In the genomic region with DNA sequence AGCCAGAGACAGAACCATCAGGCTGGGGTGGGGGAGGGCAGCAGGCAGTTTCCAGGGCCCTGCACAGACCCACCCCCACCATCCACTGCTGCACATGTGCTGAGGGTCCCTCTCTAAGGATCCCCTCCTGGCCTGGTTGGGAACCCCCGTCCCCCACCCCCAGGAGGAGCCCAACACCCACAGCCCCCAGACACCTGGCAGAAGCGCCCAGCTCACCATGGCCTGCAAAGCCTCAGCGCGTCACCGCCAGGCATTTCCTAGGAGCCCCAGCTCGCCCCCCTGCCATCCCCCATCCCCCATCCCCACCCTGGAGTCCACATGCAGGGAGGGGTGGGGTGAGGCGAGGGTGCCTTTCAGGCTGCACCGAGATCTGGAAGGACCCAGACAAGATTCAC, we compare ENCODE assay signal across 21 cellular contexts. TPM values are rescaled to one million over a fixed set of nuclear protein-coding genes. Genes with fewer than 3 reads are reported as not detected.
DNase-seq lines count a peak whose midpoint lies in the region; ATAC-seq and TF ChIP-seq lines count a peak whose summit lies in the region.
"Had no signal": no experiment of that assay in that cellular context is flagged by ENCODE, and none has a peak within 500 bp of the region (broad histone marks: within the 10 kb centered on the region; RNA-seq: fewer than 3 reads in every experiment).

No MANE protein-coding gene starts in this region.

- ATAC-seq in stimulated activated effector memory CD8-positive, alpha-beta T cell treated with anti-CD3 and anti-CD28 coated beads, Interleukin-12 subunit alpha, Interleukin-12 subunit beta, amount 100 ng/mL, for 72 hours, result no peak
- no peak for ATAC-seq in HG02588 (IDR thresholded peaks at IDR 0.05; ENCODE audit: unreplicated experiment)
- ATAC-seq: K562, left lobe of liver, psoas muscle had no signal

- no peaks in the 10 kb centered on the region for H3K9me3 Mint-ChIP-seq in activated naive CD4-positive, alpha-beta T cell treated with anti-CD3 and anti-CD28 coated beads for 36 hours
- H3K9me3 Mint-ChIP-seq in activated naive CD4-positive, alpha-beta T cell treated with anti-CD3 and anti-CD28 coated beads, Interleukin-2, amount 10 ng/mL, durations not matched to agents 7 days and 5 days, result no peaks in the 10 kb centered on the region
- no peaks in the 10 kb centered on the region for H3K9me3 Mint-ChIP-seq in endothelial cell (ENCODE audit: unreplicated experiment)
- H3K9me3 Mint-ChIP-seq in stimulated activated effector memory CD8-positive, alpha-beta T cell treated with anti-CD3 and anti-CD28 coated beads, Interleukin-12 subunit alpha, Interleukin-12 subunit beta, amount 100 ng/mL, for 72 hours, result no peaks in the 10 kb centered on the region
- H3K9me3 Mint-ChIP-seq: nephron; T-helper 1 cell treated with Interleukin-12 subunit alpha and Interleukin-12 subunit beta and Interleukin-4 antibody, amounts not matched to agents 30 μg/mL and 1 μg/mL, for 36 hours had no signal

- peak; percentile 3 for DNase-seq in activated naive CD4-positive, alpha-beta T cell treated with anti-CD3 and anti-CD28 coated beads for 36 hours
- no peak for DNase-seq in activated naive CD4-positive, alpha-beta T cell treated with anti-CD3 and anti-CD28 coated beads, Interleukin-2, amount 10 ng/mL, durations not matched to agents 7 days and 5 days
- DNase-seq in HuH-7.5 (ENCODE audit: low spot score) (peak; percentile 13), endothelial cell (ENCODE audit: low spot score) (peak; percentile 2), SKM-1 (lab: John Stamatoyannopoulos, UW; ENCODE audit: unreplicated experiment) (no peak), COR-L47 (lab: John Stamatoyannopoulos, UW) (no peak)
- DNase-seq in stimulated activated effector memory CD8-positive, alpha-beta T cell treated with anti-CD3 and anti-CD28 coated beads, Interleukin-12 subunit alpha, Interleukin-12 subunit beta, amount 100 ng/mL, for 72 hours (ENCODE audit: low spot score in 2 of 2), result no peak
- DNase-seq: activated naive CD4-positive, alpha-beta T cell treated with Interleukin-2 at 50 U/mL for 16 hours; C1 segment of cervical spinal cord; cerebellar nuclear complex; effector CD8-positive, alpha-beta T cell; NCI-H1694 treated with DMSO at 0.1 percent for 48 hours; NCI-H748 treated with DMSO at 0.1 percent for 48 hours; stimulated activated CD4-positive, alpha-beta T cell treated with anti-CD3 and anti-CD28 coated beads, Interleukin-4, amount 100 ng/mL, for 24 hours; uterus had no signal

- H3K27ac Mint-ChIP-seq in activated naive CD4-positive, alpha-beta T cell treated with anti-CD3 and anti-CD28 coated beads for 36 hours, result no peak overlapping the region
- H3K27ac Mint-ChIP-seq in activated naive CD4-positive, alpha-beta T cell treated with anti-CD3 and anti-CD28 coated beads, Interleukin-2, amount 10 ng/mL, durations not matched to agents 7 days and 5 days, result no peak overlapping the region
- H3K27ac Mint-ChIP-seq in endothelial cell (ENCODE audit: unreplicated experiment), result no peak overlapping the region
- H3K27ac Mint-ChIP-seq in stimulated activated effector memory CD8-positive, alpha-beta T cell treated with anti-CD3 and anti-CD28 coated beads, Interleukin-12 subunit alpha, Interleukin-12 subunit beta, amount 100 ng/mL, for 72 hours, result peak overlapping the region; percentile 69
- H3K27ac Mint-ChIP-seq: nephron; T-helper 1 cell treated with Interleukin-12 subunit alpha and Interleukin-12 subunit beta and Interleukin-4 antibody, amounts not matched to agents 30 μg/mL and 1 μg/mL, for 36 hours had no signal

- H3K36me3 Mint-ChIP-seq in activated naive CD4-positive, alpha-beta T cell treated with anti-CD3 and anti-CD28 coated beads for 36 hours (ENCODE audit: low read depth), result no peaks in the 10 kb centered on the region
- H3K36me3 Mint-ChIP-seq in activated naive CD4-positive, alpha-beta T cell treated with anti-CD3 and anti-CD28 coated beads, Interleukin-2, amount 10 ng/mL, durations not matched to agents 7 days and 5 days, result peaks cover 2% of the 10 kb centered on the region
- peaks cover 25% of the 10 kb centered on the region for H3K36me3 Mint-ChIP-seq in endothelial cell (ENCODE audit: low read depth, unreplicated experiment)
- H3K36me3 Mint-ChIP-seq in stimulated activated effector memory CD8-positive, alpha-beta T cell treated with anti-CD3 and anti-CD28 coated beads, Interleukin-12 subunit alpha, Interleukin-12 subunit beta, amount 100 ng/mL, for 72 hours, result peaks cover 15% of the 10 kb centered on the region

- intact Hi-C loops in activated naive CD4-positive, alpha-beta T cell treated with anti-CD3 and anti-CD28 coated beads for 36 hours (cut with micrococcal nuclease), result no loop called here

- no peak for TF ChIP-seq CTCF in endothelial cell (IDR thresholded peaks at IDR 0.05; ENCODE audit: unreplicated experiment)

- no peak overlapping the region for H3K4me3 Mint-ChIP-seq in activated naive CD4-positive, alpha-beta T cell treated with anti-CD3 and anti-CD28 coated beads for 36 hours
- no peak overlapping the region for H3K4me3 Mint-ChIP-seq in activated naive CD4-positive, alpha-beta T cell treated with anti-CD3 and anti-CD28 coated beads, Interleukin-2, amount 10 ng/mL, durations not matched to agents 7 days and 5 days
- peak overlapping the region; percentile 77 for H3K4me3 Mint-ChIP-seq in endothelial cell (ENCODE audit: unreplicated experiment)
- H3K4me3 Mint-ChIP-seq in stimulated activated effector memory CD8-positive, alpha-beta T cell treated with anti-CD3 and anti-CD28 coated beads, Interleukin-12 subunit alpha, Interleukin-12 subunit beta, amount 100 ng/mL, for 72 hours, result no peak overlapping the region
- H3K4me3 Mint-ChIP-seq: nephron; T-helper 1 cell treated with Interleukin-12 subunit alpha and Interleukin-12 subunit beta and Interleukin-4 antibody, amounts not matched to agents 30 μg/mL and 1 μg/mL, for 36 hours had no signal

- no peaks in the 10 kb centered on the region for H3K4me1 Mint-ChIP-seq in activated naive CD4-positive, alpha-beta T cell treated with anti-CD3 and anti-CD28 coated beads for 36 hours (ENCODE audit: low read depth)
- H3K4me1 Mint-ChIP-seq in activated naive CD4-positive, alpha-beta T cell treated with anti-CD3 and anti-CD28 coated beads, Interleukin-2, amount 10 ng/mL, durations not matched to agents 7 days and 5 days, result no peaks in the 10 kb centered on the region
- peaks cover 12% of the 10 kb centered on the region for H3K4me1 Mint-ChIP-seq in endothelial cell (ENCODE audit: unreplicated experiment)
- peaks cover 12% of the 10 kb centered on the region for H3K4me1 Mint-ChIP-seq in stimulated activated effector memory CD8-positive, alpha-beta T cell treated with anti-CD3 and anti-CD28 coated beads, Interleukin-12 subunit alpha, Interleukin-12 subunit beta, amount 100 ng/mL, for 72 hours

- H3K27me3 Mint-ChIP-seq in activated naive CD4-positive, alpha-beta T cell treated with anti-CD3 and anti-CD28 coated beads for 36 hours (ENCODE audit: low read depth), result no peaks in the 10 kb centered on the region
- H3K27me3 Mint-ChIP-seq in activated naive CD4-positive, alpha-beta T cell treated with anti-CD3 and anti-CD28 coated beads, Interleukin-2, amount 10 ng/mL, durations not matched to agents 7 days and 5 days, result no peaks in the 10 kb centered on the region
- H3K27me3 Mint-ChIP-seq in endothelial cell (ENCODE audit: unreplicated experiment), result peaks cover 22% of the 10 kb centered on the region

- CTCF ChIA-PET in activated naive CD4-positive, alpha-beta T cell treated with anti-CD3 and anti-CD28 coated beads for 36 hours (lab: Charles Lee), result no interaction called here
- CTCF ChIA-PET in activated naive CD4-positive, alpha-beta T cell treated with anti-CD3 and anti-CD28 coated beads, Interleukin-2, amount 10 ng/mL, durations not matched to agents 7 days and 5 days (lab: Charles Lee), result no interaction called here

RNA-seq across cellular contexts. Expression of a gene that starts 9.4 kb away (rescaled TPM):
- total RNA-seq in activated naive CD4-positive, alpha-beta T cell treated with anti-CD3 and anti-CD28 coated beads for 36 hours, result 1 to 10 TPM; 2.3 to 2.7 TPM
- 93.5 TPM for total RNA-seq in endothelial cell (ENCODE audit: unreplicated experiment)

RNA-seq across cellular contexts. Expression of a gene that starts 10.6 kb away (rescaled TPM):
- total RNA-seq in activated naive CD4-positive, alpha-beta T cell treated with anti-CD3 and anti-CD28 coated beads for 36 hours, result 10 to 100 TPM; 18.0 to 18.1 TPM
- total RNA-seq in endothelial cell (ENCODE audit: unreplicated experiment), result 16.2 TPM

RNA-seq across cellular contexts. Expression of a gene that starts 10.6 kb away (rescaled TPM):
- 1 to 10 TPM in 1 of 2 experiments, under 1 TPM in 1; 0.91 to 1.3 TPM for total RNA-seq in activated naive CD4-positive, alpha-beta T cell treated with anti-CD3 and anti-CD28 coated beads for 36 hours
- total RNA-seq in endothelial cell (ENCODE audit: unreplicated experiment), result 2.5 TPM

Comparison
In these comparisons a context has a peak if more than half of its experiments do, and no peak if none do; other contexts are left out.
1. DNase-seq: peak in activated naive CD4-positive, alpha-beta T cell treated with anti-CD3 and anti-CD28 coated beads for 36 hours (single experiment), HuH-7.5 (single experiment) and endothelial cell (single experiment); none in activated naive CD4-positive, alpha-beta T cell treated with anti-CD3 and anti-CD28 coated beads, Interleukin-2, amount 10 ng/mL, durations not matched to agents 7 days and 5 days (single experiment), stimulated activated effector memory CD8-positive, alpha-beta T cell treated with anti-CD3 and anti-CD28 coated beads, Interleukin-12 subunit alpha, Interleukin-12 subunit beta, amount 100 ng/mL, for 72 hours (0 of 2), SKM-1 (single experiment) and COR-L47 (single experiment).
2. RNA of a gene that starts 9.4 kb away (total RNA-seq): 93.5 TPM in endothelial cell (single experiment); 2.3 to 2.7 TPM in activated naive CD4-positive, alpha-beta T cell treated with anti-CD3 and anti-CD28 coated beads for 36 hours; every median in the first group is over 10 times any median in the second.